In the genomic region with DNA sequence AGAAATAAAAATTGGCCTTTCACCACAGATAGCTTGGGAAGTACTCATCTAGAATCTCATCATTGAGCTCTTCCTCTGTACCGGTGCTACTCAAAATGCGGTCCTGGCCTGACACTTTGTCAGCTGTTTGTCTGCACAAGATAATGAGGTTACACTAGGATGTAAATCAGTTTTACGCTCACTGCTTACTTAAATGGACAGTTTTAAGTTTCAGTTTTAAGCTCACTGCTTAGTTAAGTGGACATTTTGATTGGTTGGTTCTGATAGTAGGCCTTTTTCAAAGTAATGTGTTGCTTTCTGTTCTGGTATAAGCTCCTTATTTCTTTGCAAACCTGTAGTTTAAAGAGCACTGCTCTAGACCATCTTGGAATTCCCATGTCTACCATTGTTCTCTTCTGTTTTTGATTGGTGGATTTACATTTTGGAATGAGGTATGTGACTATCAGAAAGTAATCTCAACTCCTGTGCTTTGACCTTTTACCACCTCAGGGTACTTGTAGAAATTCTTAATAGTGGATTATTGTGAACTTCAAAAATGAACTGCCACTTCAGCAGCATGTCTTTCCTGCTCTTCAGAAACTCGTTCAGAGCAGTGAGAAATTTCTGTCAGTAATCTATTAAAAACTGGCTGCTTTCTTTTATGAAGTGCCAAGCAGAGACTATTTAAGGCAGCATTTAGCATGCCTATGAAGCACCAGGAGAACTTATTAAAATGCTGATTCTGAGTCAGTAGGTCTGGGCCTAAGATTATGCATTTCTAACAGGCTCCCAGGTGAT, we compare ENCODE assay signal across 17 cellular contexts. TPM values are rescaled to one million over a fixed set of nuclear protein-coding genes. Genes with fewer than 3 reads are reported as not detected.
A peak's percentile ranks its signal among the peaks of the same experiment; 100 is the strongest.
DNase-seq lines count a peak whose midpoint lies in the region; ATAC-seq, FAIRE-seq and TF ChIP-seq lines count a peak whose summit lies in the region.
"Had no signal": no experiment of that assay in that cellular context is flagged by ENCODE, and none has a peak within 500 bp of the region (broad histone marks: within the 10 kb centered on the region; RNA-seq: fewer than 3 reads in every experiment).

No MANE protein-coding gene starts in this region.

- no peaks in the 10 kb centered on the region for H3K4me1 ChIP-seq in astrocyte (ENCODE audit: insufficient read depth, low read length)
- H3K4me1 ChIP-seq in left lung: peaks cover 0 to 8% of the 10 kb centered on the region in 2 donors

- no peaks in the 10 kb centered on the region for H4K20me1 ChIP-seq in astrocyte (ENCODE audit: insufficient read depth, low read length)

- no peaks in the 10 kb centered on the region for H3K36me3 Mint-ChIP-seq in astrocyte (ENCODE audit: low read depth, unreplicated experiment)

- intact Hi-C loops in left lung (cut with DNase I): no loop called here

- H3K27me3 ChIP-seq in astrocyte (ENCODE audit: insufficient read depth, low read length): no peaks in the 10 kb centered on the region
- no peaks in the 10 kb centered on the region for H3K27me3 ChIP-seq in left lung
- H3K27me3 ChIP-seq: suprapubic skin had no signal

- peaks cover 8% of the 10 kb centered on the region for H3K79me2 ChIP-seq in astrocyte (ENCODE audit: insufficient read depth, low read length)

- no peak overlapping the region for H2AFZ ChIP-seq in astrocyte (ENCODE audit: low read depth, low read length)

- peak overlapping the region; percentile 24 for H3K27ac Mint-ChIP-seq in astrocyte (ENCODE audit: unreplicated experiment)
- H3K27ac Mint-ChIP-seq: activated naive CD4-positive, alpha-beta T cell treated with anti-CD3 and anti-CD28 coated beads, Interleukin-2, amount 50 U/mL, for 72 hours had no signal

- peak; percentile 87 for ATAC-seq in left lung
- ATAC-seq in GM19455 (IDR thresholded peaks at IDR 0.05; ENCODE audit: unreplicated experiment): no peak
- ATAC-seq in HG02798 (IDR thresholded peaks at IDR 0.05; ENCODE audit: poor library complexity, unreplicated experiment): no peak
- ATAC-seq: activated naive CD4-positive, alpha-beta T cell treated with anti-CD3 and anti-CD28 coated beads, Interleukin-2, amount 50 U/mL, for 72 hours had no signal

- TF ChIP-seq CTCF in astrocyte (IDR thresholded peaks at IDR 0.05; ENCODE audit: insufficient read depth, low read depth, low read length): no peak
- TF ChIP-seq CTCF in left lung (IDR thresholded peaks at IDR 0.05): no peak

- no peaks in the 10 kb centered on the region for H3K9me3 Mint-ChIP-seq in astrocyte (ENCODE audit: unreplicated experiment)
- H3K9me3 Mint-ChIP-seq: activated naive CD4-positive, alpha-beta T cell treated with anti-CD3 and anti-CD28 coated beads, Interleukin-2, amount 50 U/mL, for 72 hours had no signal

- H3K27me3 Mint-ChIP-seq in astrocyte (ENCODE audit: low read depth, unreplicated experiment): no peaks in the 10 kb centered on the region

- no peaks in the 10 kb centered on the region for H3K4me1 Mint-ChIP-seq in astrocyte (ENCODE audit: low read depth, unreplicated experiment)

- H3K4me3 ChIP-seq in astrocyte (ENCODE audit: insufficient read depth, low read depth, low read length) (no peak overlapping the region), left lung (no peak overlapping the region)
- H3K4me3 ChIP-seq: suprapubic skin had no signal

- H3K9me3 ChIP-seq in astrocyte (ENCODE audit: insufficient read depth, low read depth, low read length) (no peaks in the 10 kb centered on the region), left lung (no peaks in the 10 kb centered on the region)
- H3K9me3 ChIP-seq: suprapubic skin had no signal

- no peak overlapping the region for H3K9ac ChIP-seq in astrocyte (ENCODE audit: low read length)

- no peak overlapping the region for H3K4me2 ChIP-seq in astrocyte (ENCODE audit: low read length)

- no peak overlapping the region for H3K4me3 Mint-ChIP-seq in astrocyte (ENCODE audit: unreplicated experiment)

- H3K27ac ChIP-seq in astrocyte (ENCODE audit: low read depth, low read length): no peak overlapping the region
- H3K27ac ChIP-seq in left lung: peak overlapping the region in 1 of 2 donors; percentile 22
- H3K27ac ChIP-seq in temporal lobe (ENCODE audit: low read depth, low read length): peak overlapping the region; percentile 53
- H3K27ac ChIP-seq: suprapubic skin had no signal

- FAIRE-seq in HTR-8/SVneo (lab: Jason Lieb, UNC) (peak; percentile 54), astrocyte (lab: Jason Lieb, UNC) (no peak)

- peaks cover 4% of the 10 kb centered on the region for H3K36me3 ChIP-seq in astrocyte (ENCODE audit: insufficient read depth, low read length)
- H3K36me3 ChIP-seq in left lung: peaks cover 0 to 9% of the 10 kb centered on the region in 2 donors

- DNase-seq in HTR-8/SVneo (ENCODE audit: insufficient read length, low spot score) (no peak), astrocyte (ENCODE audit: low read depth) (no peak), left lung (no peak), NCI-H1105 treated with DMSO at 0.1 percent for 48 hours (lab: John Stamatoyannopoulos, UW) (no peak)
- DNase-seq: activated CD4-positive, alpha-beta T cell treated with anti-CD3 and anti-CD28 coated beads, Interleukin-2, amount 50 U/mL, for 4 hours; effector CD8-positive, alpha-beta T cell; NCI-H1092; NCI-H2171 treated with DMSO at 0.1 percent for 48 hours; NCI-H82; occipital lobe; stimulated activated CD4-positive, alpha-beta T cell treated with anti-CD3 and anti-CD28 coated beads, Interleukin-4, amount 100 ng/mL, for 4 hours; stimulated activated CD8-positive, alpha-beta memory T cell treated with anti-CD3 and anti-CD28 coated beads, Interleukin-4, amount 100 ng/mL, for 48 hours had no signal

RNA-seq across cellular contexts. Expression of a gene that starts 55.0 kb away (rescaled TPM):
- total RNA-seq in astrocyte (38.6 and 40.0 TPM in 2 replicates), left lung (10 to 100 TPM; 28.2 to 39.3 TPM), temporal lobe (23.1 TPM)
